9 cellular contexts compared by ENCODE assay signal in the genomic region with DNA sequence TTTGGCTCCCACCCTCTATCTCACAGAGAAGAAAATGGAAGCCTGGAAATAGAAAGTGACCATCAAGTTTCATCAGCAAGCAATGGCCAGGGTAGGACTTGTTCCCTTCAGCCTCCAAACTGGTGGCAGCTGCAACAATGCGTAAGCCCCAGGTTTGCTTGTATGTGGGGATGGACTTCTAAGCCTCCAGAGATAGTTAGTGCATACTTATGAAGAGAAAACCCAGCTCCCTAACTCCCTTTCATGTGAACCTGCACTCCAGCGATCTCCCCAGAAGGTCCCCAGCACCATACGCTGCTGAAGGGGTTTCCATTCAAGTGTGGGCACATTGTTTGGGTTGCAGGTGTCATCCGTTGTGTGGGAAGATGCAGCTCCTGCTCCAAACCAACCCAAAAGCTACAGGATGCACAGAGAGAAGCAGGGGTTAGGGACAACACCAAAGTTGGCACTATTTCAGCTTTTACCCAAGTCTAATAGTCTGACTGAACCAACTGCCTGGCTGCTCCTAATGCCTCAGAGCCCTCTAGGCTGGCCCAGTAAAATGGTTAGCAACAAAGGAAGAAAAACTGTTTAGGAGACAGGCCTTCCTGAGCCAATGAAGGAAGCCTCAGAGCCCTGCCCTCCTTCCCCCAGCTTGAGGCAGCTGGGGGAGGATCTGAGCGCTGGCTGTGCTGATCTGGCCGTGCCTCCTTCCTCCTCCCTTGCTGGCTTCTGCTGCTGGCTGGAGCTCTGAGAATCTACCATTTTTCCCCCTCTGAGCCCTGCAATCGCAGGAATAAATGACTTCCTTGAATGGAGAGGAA. TPM values are rescaled to one million over a fixed set of nuclear protein-coding genes. Genes with fewer than 3 reads are reported as not detected.
DNase-seq lines count a peak whose midpoint lies in the region; ATAC-seq and TF ChIP-seq lines count a peak whose summit lies in the region.
"Had no signal": no experiment of that assay in that cellular context is flagged by ENCODE, and none has a peak within 500 bp of the region (broad histone marks: within the 10 kb centered on the region; RNA-seq: fewer than 3 reads in every experiment).

No MANE protein-coding gene starts in this region.

- peak overlapping the region; percentile 90 for H3K27ac Mint-ChIP-seq in activated T-cell treated with anti-CD3 and anti-CD28 coated beads, Interleukin-2, amount 50 U/mL, for 24 hours

- peak; percentile 36 for DNase-seq in activated effector memory CD4-positive, alpha-beta T cell treated with Interleukin-2 at 50 U/mL for 16 hours
- DNase-seq in activated effector memory CD4-positive, alpha-beta T cell treated with anti-CD3 and anti-CD28 coated beads, Interleukin-2, amount 50 U/mL, for 16 hours: no peak
- peak; percentile 57 for DNase-seq in activated T-cell treated with anti-CD3 and anti-CD28 coated beads, Interleukin-2, amount 50 U/mL, for 24 hours
- DNase-seq in globus pallidus (ENCODE audit: low spot score): peak; percentile 58
- DNase-seq in osteoblast (ENCODE audit: insufficient read length, low spot score, missing footprints): peak; percentile 73
- no peak for DNase-seq in GM10248 (ENCODE audit: extremely low spot score)

- no peaks in the 10 kb centered on the region for H4K20me1 ChIP-seq in osteoblast (ENCODE audit: insufficient read depth, low read length)

- peak overlapping the region; percentile 3 for H3K4me3 ChIP-seq in osteoblast (ENCODE audit: insufficient read depth, low read length)

- H2AFZ ChIP-seq in osteoblast (ENCODE audit: low read length): peak overlapping the region; percentile 77

- peaks cover 3% of the 10 kb centered on the region for H3K9me3 Mint-ChIP-seq in activated T-cell treated with anti-CD3 and anti-CD28 coated beads, Interleukin-2, amount 50 U/mL, for 24 hours

- CTCF ChIA-PET in GM10248 (lab: Yijun Ruan, JAX): interaction anchor here (1.0 to 3.2 kb wide), 3 partner anchors 9 to 23 kb away, joined by 3 to 17 read pairs (median 3); no protein-coding TSS in a partner anchor

- TF ChIP-seq CTCF in osteoblast (IDR thresholded peaks at IDR 0.05; ENCODE audit: extremely low read depth, low read depth, low read length) (no peak), GM10248 (IDR thresholded peaks at IDR 0.05; ENCODE audit: control extremely low read depth, extremely low read depth, low read depth, missing control alignments) (no peak)

- H3K27me3 ChIP-seq in osteoblast (ENCODE audit: insufficient read depth, low read length): no peaks in the 10 kb centered on the region

- no peaks in the 10 kb centered on the region for H3K27me3 Mint-ChIP-seq in activated T-cell treated with anti-CD3 and anti-CD28 coated beads, Interleukin-2, amount 50 U/mL, for 24 hours

- H3K36me3 Mint-ChIP-seq in activated T-cell treated with anti-CD3 and anti-CD28 coated beads, Interleukin-2, amount 50 U/mL, for 24 hours (ENCODE audit: low read depth): no peaks in the 10 kb centered on the region

- peaks cover 44% of the 10 kb centered on the region for H3K4me1 ChIP-seq in osteoblast (ENCODE audit: insufficient read depth, low read length)

- POLR2A ChIA-PET in GM10248 (lab: Yijun Ruan, JAX): interaction anchor here (1.2 kb wide), 1 partner anchor 13 kb away, joined by 4 read pairs; a partner anchor contains a TSS

- peak overlapping the region; percentile 78 for H3K27ac ChIP-seq in osteoblast (ENCODE audit: low read depth, low read length)
- H3K27ac ChIP-seq: VCaP had no signal

- no peak for ATAC-seq in GM18870 (IDR thresholded peaks at IDR 0.05; ENCODE audit: unreplicated experiment)
- ATAC-seq in HG03342 (IDR thresholded peaks at IDR 0.05; ENCODE audit: unreplicated experiment): no peak

- H3K36me3 ChIP-seq in osteoblast (ENCODE audit: insufficient read depth, low read length): no peaks in the 10 kb centered on the region

- H3K4me3 Mint-ChIP-seq in activated T-cell treated with anti-CD3 and anti-CD28 coated beads, Interleukin-2, amount 50 U/mL, for 24 hours: peak overlapping the region; percentile 67

- peaks cover 84% of the 10 kb centered on the region for H3K4me1 Mint-ChIP-seq in activated T-cell treated with anti-CD3 and anti-CD28 coated beads, Interleukin-2, amount 50 U/mL, for 24 hours (ENCODE audit: low read depth)

- H3K79me2 ChIP-seq in osteoblast (ENCODE audit: insufficient read depth, low read length): no peaks in the 10 kb centered on the region

- no peaks in the 10 kb centered on the region for H3K9me3 ChIP-seq in osteoblast (ENCODE audit: low read depth, low read length)

- peak overlapping the region; percentile 60 for H3K4me2 ChIP-seq in osteoblast (ENCODE audit: insufficient read depth, low read length)

RNA-seq across cellular contexts. Expression of a gene that starts 12.3 kb away (rescaled TPM):
- total RNA-seq in osteoblast: 46.7 and 47.1 TPM in 2 replicates

Comparison
In these comparisons a context has a peak if more than half of its experiments do, and no peak if none do; other contexts are left out.
1. DNase-seq: peak in activated effector memory CD4-positive, alpha-beta T cell treated with Interleukin-2 at 50 U/mL for 16 hours (single experiment), activated T-cell treated with anti-CD3 and anti-CD28 coated beads, Interleukin-2, amount 50 U/mL, for 24 hours (single experiment), globus pallidus (single experiment) and osteoblast (single experiment); none in activated effector memory CD4-positive, alpha-beta T cell treated with anti-CD3 and anti-CD28 coated beads, Interleukin-2, amount 50 U/mL, for 16 hours (single experiment) and GM10248 (single experiment).